Comparison of ENCODE assay signal across 10 cellular contexts in genomic region chr4:121822047-121822446, GRCh38. TPM values are rescaled to one million over a fixed set of nuclear protein-coding genes. Genes with fewer than 3 reads are reported as not detected.
DNase-seq lines count a peak whose midpoint lies in the region; ATAC-seq and TF ChIP-seq lines count a peak whose summit lies in the region.
"Had no signal": no experiment of that assay in that cellular context is flagged by ENCODE, and none has a peak within 500 bp of the region (broad histone marks: within the 10 kb centered on the region; RNA-seq: fewer than 3 reads in every experiment).

No MANE protein-coding gene starts in this region.

- no TSS peak for BruUV-seq in PC-3 (replicated peaks; lab: Mats Ljungman, UMichigan)

- no peaks in the 10 kb centered on the region for H3K27me3 Mint-ChIP-seq in activated CD8-positive, alpha-beta memory T cell treated with anti-CD3 and anti-CD28 coated beads, Interleukin-2, amount 10 ng/mL, durations not matched to agents 7 days and 5 days
- H3K27me3 Mint-ChIP-seq in progenitor cell of endocrine pancreas = no peaks in the 10 kb centered on the region

- H2AFZ ChIP-seq in PC-3 (ENCODE audit: low read length) = no peak overlapping the region

- H3K9ac ChIP-seq in PC-3 (ENCODE audit: low read length) (peak overlapping the region; percentile 88; the same call in 1 of the 2 replicates), duodenal mucosa (ENCODE audit: low read depth in 1 of 2, low read length in 2 of 2) (no peak overlapping the region)

- no peak for TF ChIP-seq CTCF in PC-3 (conservative IDR thresholded peaks at IDR 0.05; ENCODE audit: low read depth, low read length)
- no peak for TF ChIP-seq CTCF in progenitor cell of endocrine pancreas (IDR thresholded peaks at IDR 0.05; ENCODE audit: unreplicated experiment)

- peaks cover 57% of the 10 kb centered on the region for H3K79me2 ChIP-seq in PC-3 (ENCODE audit: low read length)

- H3K9me3 ChIP-seq in PC-3 (ENCODE audit: low read length) = no peaks in the 10 kb centered on the region
- H3K9me3 ChIP-seq in duodenal mucosa (ENCODE audit: control insufficient read depth in 1 of 2, low read length in 2 of 2) = no peaks in the 10 kb centered on the region
- H3K9me3 ChIP-seq: esophagus muscularis mucosa had no signal

- H4K20me1 ChIP-seq in PC-3 (ENCODE audit: low read length) = 0 out of 2 replicates have a peak, but pooled peaks cover 5% of the 10 kb centered on the region

- H3K9me2 ChIP-seq in PC-3 (replicated peaks; ENCODE audit: low read length) = no peaks in the 10 kb centered on the region

- H3K36me3 ChIP-seq in PC-3 (ENCODE audit: low read depth, low read length) (peaks cover 48% of the 10 kb centered on the region), duodenal mucosa (ENCODE audit: control insufficient read depth in 1 of 2, insufficient read depth in 2 of 2, low read length in 2 of 2) (peaks cover 0 to 21% of the 10 kb centered on the region in 2 donors)

- H3K27ac ChIP-seq in PC-3 (ENCODE audit: low read length) (no peak overlapping the region), duodenal mucosa (ENCODE audit: low read depth, low read length) (no peak overlapping the region)
- H3K27ac ChIP-seq: esophagus muscularis mucosa had no signal

- H3K4me1 ChIP-seq in PC-3 (ENCODE audit: insufficient read depth, low read length) = peaks cover 10% of the 10 kb centered on the region
- H3K4me1 ChIP-seq in duodenal mucosa (ENCODE audit: control insufficient read depth in 1 of 2, insufficient read depth in 2 of 2, low read length in 2 of 2) = peaks cover 3 to 9% of the 10 kb centered on the region in 2 donors

- POLR2A ChIA-PET in PC-3 (lab: Charles Lee; ENCODE audit: unreplicated experiment) = no interaction called here

- no peaks in the 10 kb centered on the region for H3F3A ChIP-seq in PC-3 (ENCODE audit: low read length, unreplicated experiment)

- peaks cover 53% of the 10 kb centered on the region for H3K36me3 Mint-ChIP-seq in activated CD8-positive, alpha-beta memory T cell treated with anti-CD3 and anti-CD28 coated beads, Interleukin-2, amount 10 ng/mL, durations not matched to agents 7 days and 5 days
- peaks cover 5% of the 10 kb centered on the region for H3K36me3 Mint-ChIP-seq in progenitor cell of endocrine pancreas (ENCODE audit: insufficient read depth)

- peaks cover 47% of the 10 kb centered on the region for H3K4me1 Mint-ChIP-seq in activated CD8-positive, alpha-beta memory T cell treated with anti-CD3 and anti-CD28 coated beads, Interleukin-2, amount 10 ng/mL, durations not matched to agents 7 days and 5 days
- peaks cover 13% of the 10 kb centered on the region for H3K4me1 Mint-ChIP-seq in progenitor cell of endocrine pancreas (ENCODE audit: low read depth)

- no peak for ATAC-seq in activated CD8-positive, alpha-beta memory T cell treated with anti-CD3 and anti-CD28 coated beads, Interleukin-2, amount 10 ng/mL, durations not matched to agents 7 days and 5 days
- ATAC-seq in PC-3 (no peak), GM18867 (IDR thresholded peaks at IDR 0.05; ENCODE audit: unreplicated experiment) (no peak), HG03175 (IDR thresholded peaks at IDR 0.05; ENCODE audit: unreplicated experiment) (no peak)

- CTCF ChIA-PET in activated CD8-positive, alpha-beta memory T cell treated with anti-CD3 and anti-CD28 coated beads, Interleukin-2, amount 10 ng/mL, durations not matched to agents 7 days and 5 days (lab: Charles Lee) = interaction anchor here (0.6 to 2.9 kb wide), 3 partner anchors 8 to 11 kb away, joined by 3 to 10 read pairs (median 3); no protein-coding TSS in a partner anchor
- CTCF ChIA-PET in PC-3 (lab: Charles Lee) = no interaction called here

- H3K27me3 ChIP-seq in PC-3 (ENCODE audit: low read length) (no peaks in the 10 kb centered on the region), duodenal mucosa (ENCODE audit: control insufficient read depth in 1 of 2, insufficient read depth in 2 of 2, low read length in 2 of 2) (no peaks in the 10 kb centered on the region)
- H3K27me3 ChIP-seq: esophagus muscularis mucosa had no signal

- no peaks in the 10 kb centered on the region for H3K9me3 Mint-ChIP-seq in activated CD8-positive, alpha-beta memory T cell treated with anti-CD3 and anti-CD28 coated beads, Interleukin-2, amount 10 ng/mL, durations not matched to agents 7 days and 5 days (ENCODE audit: low read depth)
- no peaks in the 10 kb centered on the region for H3K9me3 Mint-ChIP-seq in progenitor cell of endocrine pancreas (ENCODE audit: low read depth)

- no peak for DNase-seq in activated CD8-positive, alpha-beta memory T cell treated with anti-CD3 and anti-CD28 coated beads, Interleukin-2, amount 10 ng/mL, durations not matched to agents 7 days and 5 days
- DNase-seq in activated CD8-positive, alpha-beta memory T cell treated with anti-CD3 and anti-CD28 coated beads, Interleukin-2, amount 50 U/mL, for 4 hours = no peak
- no peak for DNase-seq in PC-3
- DNase-seq in progenitor cell of endocrine pancreas (ENCODE audit: low spot score, unreplicated experiment) = no peak
- DNase-seq in DMS153 (lab: John Stamatoyannopoulos, UW) = no peak
- DNase-seq: NCI-H1417 had no signal

- H3K4me2 ChIP-seq in PC-3 (ENCODE audit: low read length) = peak overlapping the region; percentile 84

- H3K4me3 ChIP-seq in PC-3 (ENCODE audit: low read length) (peak overlapping the region; percentile 92), duodenal mucosa (ENCODE audit: low read depth in 1 of 2, low read length in 2 of 2) (peak overlapping the region; percentile 71 to 87)

- intact Hi-C loops in PC-3 (cut with micrococcal nuclease) = no loop called here

- peak overlapping the region; percentile 99 for H3K27ac Mint-ChIP-seq in activated CD8-positive, alpha-beta memory T cell treated with anti-CD3 and anti-CD28 coated beads, Interleukin-2, amount 10 ng/mL, durations not matched to agents 7 days and 5 days
- no peak overlapping the region for H3K27ac Mint-ChIP-seq in progenitor cell of endocrine pancreas

- peak overlapping the region; percentile 99 for H3K4me3 Mint-ChIP-seq in activated CD8-positive, alpha-beta memory T cell treated with anti-CD3 and anti-CD28 coated beads, Interleukin-2, amount 10 ng/mL, durations not matched to agents 7 days and 5 days
- H3K4me3 Mint-ChIP-seq in progenitor cell of endocrine pancreas (ENCODE audit: low read depth) = peak overlapping the region; percentile 85

RNA-seq across cellular contexts. Expression of gene CCNA2, which starts 1.6 kb away (rescaled TPM):
- 100 to 1,000 TPM; 125 to 129 TPM for total RNA-seq in activated CD8-positive, alpha-beta memory T cell treated with anti-CD3 and anti-CD28 coated beads, Interleukin-2, amount 10 ng/mL, durations not matched to agents 7 days and 5 days
- total RNA-seq in PC-3 (2014; rRNA removed) (59.1 and 78.0 TPM in 2 replicates), progenitor cell of endocrine pancreas (24.6 and 27.3 TPM in 2 replicates)

RNA-seq across cellular contexts. Expression of gene EXOSC9, which starts 20.9 kb away (rescaled TPM):
- 10 to 100 TPM; 59.5 to 61.0 TPM for total RNA-seq in activated CD8-positive, alpha-beta memory T cell treated with anti-CD3 and anti-CD28 coated beads, Interleukin-2, amount 10 ng/mL, durations not matched to agents 7 days and 5 days
- total RNA-seq in PC-3 (2014; rRNA removed) (19.0 and 23.4 TPM in 2 replicates), progenitor cell of endocrine pancreas (33.6 and 35.9 TPM in 2 replicates)

RNA-seq across cellular contexts. Expression of gene BBS7, which starts 48.2 kb away (rescaled TPM):
- total RNA-seq in activated CD8-positive, alpha-beta memory T cell treated with anti-CD3 and anti-CD28 coated beads, Interleukin-2, amount 10 ng/mL, durations not matched to agents 7 days and 5 days = 10 to 100 TPM; 17.9 to 18.8 TPM
- total RNA-seq in PC-3 (2014; rRNA removed) (5.2 and 10.1 TPM in 2 replicates), progenitor cell of endocrine pancreas (23.2 and 28.3 TPM in 2 replicates)

RNA-seq across cellular contexts. Expression of gene SMIM43, which starts 57.1 kb away (rescaled TPM):
- total RNA-seq in activated CD8-positive, alpha-beta memory T cell treated with anti-CD3 and anti-CD28 coated beads, Interleukin-2, amount 10 ng/mL, durations not matched to agents 7 days and 5 days = under 1 TPM in 1 of 2 experiments, not detected in 1; 0.18 TPM
- not detected in 2 replicates for total RNA-seq in PC-3 (2014; rRNA removed)
- total RNA-seq in progenitor cell of endocrine pancreas = not detected in 2 replicates
